Comparison of ENCODE assay signal across 21 cellular contexts in the genomic region with DNA sequence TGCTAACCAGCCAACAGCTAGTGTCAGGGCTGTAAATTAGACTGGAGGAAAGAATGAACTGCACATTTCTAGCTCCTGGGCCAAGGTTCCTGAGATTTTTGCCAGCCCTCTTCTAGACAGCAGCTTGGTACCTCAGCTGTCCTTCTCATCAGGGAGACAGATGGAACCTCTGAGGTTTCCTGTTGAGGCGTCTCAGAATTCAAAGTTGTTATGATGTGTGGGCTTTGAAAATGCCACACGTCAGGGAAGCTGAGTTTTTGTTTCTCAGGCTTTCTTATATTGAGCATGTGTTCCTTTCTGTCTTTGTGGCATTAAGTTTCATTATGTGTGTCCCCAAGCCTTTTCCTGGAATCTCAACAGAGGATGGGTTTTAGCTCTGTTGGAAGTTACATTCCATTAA.
A peak's percentile ranks its signal among the peaks of the same experiment; 100 is the strongest.
DNase-seq lines count a peak whose midpoint lies in the region; ATAC-seq and TF ChIP-seq lines count a peak whose summit lies in the region.
"Had no signal": no experiment of that assay in that cellular context is flagged by ENCODE, and none has a peak within 500 bp of the region (broad histone marks: within the 10 kb centered on the region; RNA-seq: fewer than 3 reads in every experiment).

No MANE protein-coding gene starts in this region.

- H3K4me1 ChIP-seq in BLaER1 (peaks cover 29% of the 10 kb centered on the region), MM.1S (ENCODE audit: low read length) (no peaks in the 10 kb centered on the region), aorta (ENCODE audit: control insufficient read depth in 1 of 2, insufficient read depth in 2 of 2, low read length in 2 of 2) (no peaks in the 10 kb centered on the region)
- no peaks in the 10 kb centered on the region for H3K4me1 ChIP-seq in CD8-positive, alpha-beta memory T cell (ENCODE audit: insufficient read depth, low read length)
- H3K4me1 ChIP-seq: heart left ventricle, right atrium auricular region, tibial nerve had no signal

- POLR2A ChIA-PET in CD8-positive, alpha-beta memory T cell (lab: Charles Lee): interaction anchor here (1.0 kb wide), 1 partner anchor 315 kb away, joined by 3 read pairs; no protein-coding TSS in a partner anchor

- peak overlapping the region in 5 of 7 donors; percentile 30 to 58 (median 53) for H3K4me3 Mint-ChIP-seq in CD8-positive, alpha-beta memory T cell
- peak overlapping the region; percentile 58 to 77 (median 66) for H3K4me3 Mint-ChIP-seq in immature natural killer cell
- H3K4me3 Mint-ChIP-seq: activated B cell treated with CpG ODN at 0.5 μM for 24 hours; stimulated activated memory B cell treated with anti-CD40 and anti-IgM and Interleukin-4, amounts not matched to agents 10 μg/mL and 1 μg/mL and 100 μg/mL, for 72 hours had no signal

- TF ChIP-seq CTCF in MM.1S (IDR thresholded peaks at IDR 0.05; ENCODE audit: low read length): no peak

- peaks cover 0 to 11% (median 0%) of the 10 kb centered on the region in 3 donors for H3K36me3 Mint-ChIP-seq in CD8-positive, alpha-beta memory T cell
- H3K36me3 Mint-ChIP-seq in immature natural killer cell: peaks cover 0 to 11% (median 4%) of the 10 kb centered on the region in 3 donors

- CTCF ChIA-PET in CD8-positive, alpha-beta memory T cell (lab: Charles Lee): no interaction called here

- H3F3A ChIP-seq in MM.1S (ENCODE audit: insufficient read depth, low read length): no peaks in the 10 kb centered on the region

- peak in 2 of 5 donors; percentile 19 to 43 for DNase-seq in CD8-positive, alpha-beta memory T cell
- peak; percentile 15 for DNase-seq in MM.1S
- DNase-seq in immature natural killer cell: peak; percentile 20 to 35 (median 25)
- DNase-seq in T-helper 1 cell: no peak
- no peak for DNase-seq in SHP77 treated with DMSO at 0.1 percent for 48 hours (lab: John Stamatoyannopoulos, UW)
- no peak for DNase-seq in aorta
- DNase-seq: activated B cell treated with CpG ODN at 0.5 μM for 24 hours; activated CD8-positive, alpha-beta memory T cell treated with anti-CD3 and anti-CD28 coated beads, Interleukin-2, amount 50 U/mL, for 4 hours; activated naive CD4-positive, alpha-beta T cell treated with Interleukin-2 at 50 U/mL for 16 hours; H7; heart left ventricle; left ventricle myocardium superior; NCI-H146; NCI-H774; OCI-M1 had no signal

- H3K27me3 ChIP-seq in BLaER1: no peaks in the 10 kb centered on the region
- no peaks in the 10 kb centered on the region for H3K27me3 ChIP-seq in CD8-positive, alpha-beta memory T cell (ENCODE audit: insufficient read depth, low read length, poor library complexity, severe bottlenecking)
- H3K27me3 ChIP-seq in MM.1S (replicated peaks; ENCODE audit: insufficient read depth, low read length): no peaks in the 10 kb centered on the region
- no peaks in the 10 kb centered on the region for H3K27me3 ChIP-seq in aorta (ENCODE audit: control insufficient read depth in 1 of 2, insufficient read depth in 2 of 2, low read length in 1 of 2)
- H3K27me3 ChIP-seq: heart left ventricle, right atrium auricular region, tibial nerve had no signal

- intact Hi-C loops in aorta (cut with DNase I): no loop called here

- no peak overlapping the region for H3K4me3 ChIP-seq in BLaER1
- H3K4me3 ChIP-seq in CD8-positive, alpha-beta memory T cell (ENCODE audit: low read length): no peak overlapping the region
- H3K4me3 ChIP-seq in MM.1S (ENCODE audit: low read length): no peak overlapping the region
- H3K4me3 ChIP-seq in aorta (ENCODE audit: low read length in 2 of 2): no peak overlapping the region
- H3K4me3 ChIP-seq: coronary artery, heart left ventricle, right atrium auricular region, tibial nerve had no signal

- no peaks in the 10 kb centered on the region for H3K36me3 ChIP-seq in BLaER1
- no peaks in the 10 kb centered on the region for H3K36me3 ChIP-seq in CD8-positive, alpha-beta memory T cell (ENCODE audit: insufficient read depth, low read length)
- H3K36me3 ChIP-seq in MM.1S (replicated peaks; ENCODE audit: insufficient read depth, low read length): no peaks in the 10 kb centered on the region
- H3K36me3 ChIP-seq in aorta (ENCODE audit: control insufficient read depth in 1 of 2, insufficient read depth in 2 of 2, low read length in 1 of 2): no peaks in the 10 kb centered on the region
- H3K36me3 ChIP-seq: heart left ventricle, right atrium auricular region, tibial nerve had no signal

- H3K4me1 Mint-ChIP-seq in CD8-positive, alpha-beta memory T cell: peaks cover 28 to 36% (median 32%) of the 10 kb centered on the region in 3 donors
- peaks cover 36 to 44% of the 10 kb centered on the region in 2 donors for H3K4me1 Mint-ChIP-seq in immature natural killer cell
- H3K4me1 Mint-ChIP-seq: activated B cell treated with CpG ODN at 0.5 μM for 24 hours; stimulated activated memory B cell treated with anti-CD40 and anti-IgM and Interleukin-4, amounts not matched to agents 10 μg/mL and 1 μg/mL and 100 μg/mL, for 72 hours had no signal

- peak overlapping the region; percentile 46 to 95 (median 78) for H3K27ac Mint-ChIP-seq in CD8-positive, alpha-beta memory T cell
- H3K27ac Mint-ChIP-seq in immature natural killer cell: peak overlapping the region; percentile 1 to 74 (median 52)
- H3K27ac Mint-ChIP-seq: activated B cell treated with CpG ODN at 0.5 μM for 24 hours; stimulated activated memory B cell treated with anti-CD40 and anti-IgM and Interleukin-4, amounts not matched to agents 10 μg/mL and 1 μg/mL and 100 μg/mL, for 72 hours had no signal

- 83 to 87% methylated on average over 2 of the region's 2 CpGs for WGBS in aorta, 2 donors

- H4K20me1 ChIP-seq in BLaER1 (no peaks in the 10 kb centered on the region), MM.1S (ENCODE audit: insufficient read depth, low read length) (no peaks in the 10 kb centered on the region)

- ATAC-seq in GM19397 (IDR thresholded peaks at IDR 0.05; ENCODE audit: unreplicated experiment) (no peak), aorta (ENCODE audit: low FRiP score) (no peak)
- ATAC-seq: heart left ventricle; left ventricle myocardium superior; stimulated activated memory B cell treated with anti-CD40 and anti-IgM and Interleukin-4, amounts not matched to agents 10 μg/mL and 1 μg/mL and 100 μg/mL, for 72 hours had no signal

- H3K27ac ChIP-seq in BLaER1 (peak overlapping the region; percentile 66), MM.1S (ENCODE audit: low read length) (no peak overlapping the region), aorta (ENCODE audit: low read depth in 1 of 2, low read length in 2 of 2) (no peak overlapping the region)
- H3K27ac ChIP-seq in CD8-positive, alpha-beta memory T cell (ENCODE audit: low read depth, low read length): no peak overlapping the region
- H3K27ac ChIP-seq: coronary artery, heart left ventricle, right atrium auricular region, tibial nerve had no signal

- H3K4me2 ChIP-seq in BLaER1: peak overlapping the region; percentile 74
- H3K4me2 ChIP-seq in MM.1S (ENCODE audit: low read depth, low read length): no peak overlapping the region

- peak overlapping the region; percentile 9; the same call in 1 of the 2 replicates for H3K9ac ChIP-seq in BLaER1
- no peak overlapping the region for H3K9ac ChIP-seq in MM.1S (ENCODE audit: low read length)

- peaks cover 0 to 1% of the 10 kb centered on the region in 2 donors for H3K27me3 Mint-ChIP-seq in CD8-positive, alpha-beta memory T cell
- peaks cover 0 to 8% (median 6%) of the 10 kb centered on the region in 3 donors for H3K27me3 Mint-ChIP-seq in immature natural killer cell (ENCODE audit: low read depth in 3 of 3)
- H3K27me3 Mint-ChIP-seq: activated B cell treated with CpG ODN at 0.5 μM for 24 hours; stimulated activated memory B cell treated with anti-CD40 and anti-IgM and Interleukin-4, amounts not matched to agents 10 μg/mL and 1 μg/mL and 100 μg/mL, for 72 hours had no signal

- no peak overlapping the region for H2AFZ ChIP-seq in MM.1S (ENCODE audit: low read length)

- H3K9me3 Mint-ChIP-seq in CD8-positive, alpha-beta memory T cell: peaks cover 0 to 6% (median 0%) of the 10 kb centered on the region in 5 donors
- peaks cover 0 to 4% (median 0%) of the 10 kb centered on the region in 6 donors for H3K9me3 Mint-ChIP-seq in immature natural killer cell
- H3K9me3 Mint-ChIP-seq: stimulated activated memory B cell treated with anti-CD40 and anti-IgM and Interleukin-4, amounts not matched to agents 10 μg/mL and 1 μg/mL and 100 μg/mL, for 72 hours had no signal

- H3K9me3 ChIP-seq in BLaER1 (peaks cover 3% of the 10 kb centered on the region; the same call in 1 of the 2 replicates), MM.1S (replicated peaks; ENCODE audit: insufficient read depth, low read length) (no peaks in the 10 kb centered on the region), aorta (ENCODE audit: control insufficient read depth, low read length) (no peaks in the 10 kb centered on the region)
- no peaks in the 10 kb centered on the region for H3K9me3 ChIP-seq in CD8-positive, alpha-beta memory T cell (ENCODE audit: low read length)
- H3K9me3 ChIP-seq: heart left ventricle, right atrium auricular region, tibial nerve had no signal

- H3K79me2 ChIP-seq in MM.1S (ENCODE audit: low read length): no peaks in the 10 kb centered on the region

- no peaks in the 10 kb centered on the region for H3K9me2 ChIP-seq in MM.1S (replicated peaks; ENCODE audit: insufficient read depth, low read length)

Comparison
In these comparisons a context has a peak if more than half of its experiments do, and no peak if none do; other contexts are left out.
1. DNase-seq: peak in MM.1S (single experiment) and immature natural killer cell (3 of 3); none in T-helper 1 cell (0 of 5), SHP77 treated with DMSO at 0.1 percent for 48 hours (single experiment) and aorta (0 of 2).